In genomic region chr3:981156-981555, GRCh38 we compare ENCODE assay signal across 2 cellular contexts.
TF ChIP-seq lines count a peak whose summit lies in the region.

No MANE protein-coding gene starts in this region.

TF ChIP-seq in HEK293, 187 proteins besides CTCF, POLR2A, EP300 and RAD21:
- no peak for TF ChIP-seq ZNF398 (tag by site-specific recombination; IDR thresholded peaks at IDR 0.05)
- TF ChIP-seq ZNF654 (tag by site-specific recombination; IDR thresholded peaks at IDR 0.05; ENCODE audit: low read depth) = no peak
- no peak for TF ChIP-seq KLF8 (tag by site-specific recombination; IDR thresholded peaks at IDR 0.05)
- TF ChIP-seq SETDB1 (IDR thresholded peaks at IDR 0.05; ENCODE audit: insufficient read length, low read length) = peak; percentile 57

TF ChIP-seq in K562, 482 proteins besides CTCF, POLR2A, EP300 and RAD21:
- TF ChIP-seq ZBTB5 (IDR thresholded peaks at IDR 0.05) (no peak), GABPB2 (CRISPR knock-in tag; conservative IDR thresholded peaks at IDR 0.05) (no peak), ZNF146 (CRISPR knock-in tag; IDR thresholded peaks at IDR 0.05; ENCODE audit: unreplicated experiment) (no peak), ZNF77 (CRISPR knock-in tag; IDR thresholded peaks at IDR 0.05) (no peak), ZNF512 (tag; IDR thresholded peaks at IDR 0.05) (no peak), ZNF431 (CRISPR knock-in tag; IDR thresholded peaks at IDR 0.05) (peak; percentile 76), CLOCK (CRISPR knock-in tag; IDR thresholded peaks at IDR 0.05; ENCODE audit: borderline replicate concordance) (no peak)
